ENCODE assay signal across 14 cellular contexts in the genomic region with DNA sequence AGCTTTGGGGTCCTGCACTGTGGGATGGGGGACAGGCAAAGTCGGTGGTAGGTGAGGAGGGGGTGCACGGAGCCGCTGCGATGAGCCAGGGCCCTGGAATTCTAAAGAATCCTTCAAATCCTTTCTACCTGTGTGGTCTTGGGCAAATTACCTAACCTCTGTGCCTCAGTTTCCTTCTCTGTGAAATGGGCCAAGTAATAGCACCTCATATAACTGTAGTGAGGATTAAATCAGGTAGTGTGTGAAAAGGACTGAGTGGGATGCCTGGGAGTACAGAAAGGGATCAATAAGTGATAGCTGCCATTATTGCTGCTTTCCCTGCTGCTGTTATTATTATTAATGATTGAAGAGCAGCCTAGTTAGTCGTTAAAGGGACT. TPM values are rescaled to one million over a fixed set of nuclear protein-coding genes. Genes with fewer than 3 reads are reported as not detected.
DNase-seq lines count a peak whose midpoint lies in the region; ATAC-seq, FAIRE-seq and TF ChIP-seq lines count a peak whose summit lies in the region.
"Had no signal": no experiment of that assay in that cellular context is flagged by ENCODE, and none has a peak within 500 bp of the region (broad histone marks: within the 10 kb centered on the region; RNA-seq: fewer than 3 reads in every experiment).

No MANE protein-coding gene starts in this region.

- H3K27me3 ChIP-seq in HepG2 (ENCODE audit: control insufficient read depth in 1 of 2, insufficient read depth in 2 of 2, low read length in 2 of 2) (peaks cover 21 to 56% of the 10 kb centered on the region in 2 experiments), right lobe of liver (peaks cover 0 to 7% of the 10 kb centered on the region in 2 donors), endodermal cell (ENCODE audit: control insufficient read depth, insufficient read depth, low read length, poor library complexity, severe bottlenecking) (peaks cover 53% of the 10 kb centered on the region), mucosa of stomach (ENCODE audit: control insufficient read depth, insufficient read depth, low read length) (peaks cover 54% of the 10 kb centered on the region)

- TF ChIP-seq CTCF in HepG2 (CRISPR knock-in tag; IDR thresholded peaks at IDR 0.05) (no peak), right lobe of liver (IDR thresholded peaks at IDR 0.05) (no peak), endodermal cell (conservative IDR thresholded peaks at IDR 0.05) (no peak)

- no peak for FAIRE-seq in HepG2 (lab: Jason Lieb, UNC)

- DNase-seq in HepG2 (ENCODE audit: low spot score) (no peak), right lobe of liver (no peak), endodermal cell (peak; percentile 45)
- DNase-seq: activated effector memory CD4-positive, alpha-beta T cell treated with anti-CD3 and anti-CD28 coated beads, Interleukin-2, amount 50 U/mL, for 16 hours; COR-L47; GF-D8; immature natural killer cell; stimulated activated CD4-positive, alpha-beta T cell treated with anti-CD3 and anti-CD28 coated beads, Interleukin-1b, Interleukin-23, amount 100 ng/mL, for 48 hours had no signal

- TF ChIP-seq RAD21 in HepG2 (CRISPR knock-in tag; IDR thresholded peaks at IDR 0.05), result no peak

- H3K4me1 ChIP-seq in HepG2 (ENCODE audit: insufficient read depth, low read length) (peaks cover 8% of the 10 kb centered on the region), right lobe of liver (peaks cover 0 to 11% (median 0%) of the 10 kb centered on the region in 4 donors), endodermal cell (ENCODE audit: control insufficient read depth, insufficient read depth, low read length) (no peaks in the 10 kb centered on the region), mucosa of stomach (ENCODE audit: control insufficient read depth, insufficient read depth, low read length) (peaks cover 8% of the 10 kb centered on the region)

- POLR2A ChIA-PET in HepG2 (lab: Yijun Ruan, JAX), result no interaction called here

- H3K9me3 ChIP-seq in HepG2 (ENCODE audit: low read length), result no peaks in the 10 kb centered on the region
- H3K9me3 ChIP-seq in right lobe of liver, result no peaks in the 10 kb centered on the region
- no peaks in the 10 kb centered on the region for H3K9me3 ChIP-seq in endodermal cell (ENCODE audit: control insufficient read depth, low read length)
- no peaks in the 10 kb centered on the region for H3K9me3 ChIP-seq in mucosa of stomach (ENCODE audit: control insufficient read depth, low read length)

- H3K27ac Mint-ChIP-seq in endodermal cell, result no peak overlapping the region
- H3K27ac Mint-ChIP-seq: immature natural killer cell had no signal

- peaks cover 62% of the 10 kb centered on the region for H3K27me3 Mint-ChIP-seq in endodermal cell (ENCODE audit: insufficient read depth)

- H3K36me3 ChIP-seq in HepG2 (replicated peaks in 1 of 2; ENCODE audit: control insufficient read depth in 1 of 2, insufficient read depth in 2 of 2, low read length in 2 of 2) (no peaks in the 10 kb centered on the region), right lobe of liver (no peaks in the 10 kb centered on the region), endodermal cell (ENCODE audit: control insufficient read depth, insufficient read depth, low read length) (no peaks in the 10 kb centered on the region), mucosa of stomach (ENCODE audit: control insufficient read depth, insufficient read depth, low read length) (no peaks in the 10 kb centered on the region)

- WGBS in HepG2 (ENCODE audit: low lambda C conversion rate), result 12% methylated on average over 5 of the region's 5 CpGs
- WGBS in right lobe of liver (ENCODE audit: insufficient coverage, low coverage, low lambda C conversion rate, missing lambda C conversion rate), result 27% methylated on average over 2 of the region's 5 CpGs
- 10 to 46% methylated on average over 2 to 5 of the region's 5 CpGs for WGBS in endodermal cell (ENCODE audit: insufficient coverage in 1 of 2, insufficient read length in 1 of 2), 2 experiments

- H3K9ac ChIP-seq in HepG2 (ENCODE audit: insufficient read depth, low read depth, low read length) (no peak overlapping the region), endodermal cell (ENCODE audit: extremely low read depth, low read length, poor library complexity, severe bottlenecking) (no peak overlapping the region), mucosa of stomach (ENCODE audit: low read length) (no peak overlapping the region)

- CTCF ChIA-PET in HepG2 (lab: Yijun Ruan, JAX; ENCODE audit: low intra/inter-chr PET ratio, low total read pairs), result interaction anchor here (8.0 kb wide), 1 partner anchor 250 kb away, joined by 251 read pairs; no protein-coding TSS in a partner anchor

- H3K4me1 Mint-ChIP-seq in endodermal cell, result no peaks in the 10 kb centered on the region

- H3K27ac ChIP-seq in HepG2 (ENCODE audit: extremely low read length, insufficient read depth, low read length) (no peak overlapping the region), right lobe of liver (no peak overlapping the region), endodermal cell (ENCODE audit: low read depth, low read length) (no peak overlapping the region)

- no peak for TF ChIP-seq POLR2A in HepG2 (IDR thresholded peaks at IDR 0.05; ENCODE audit: insufficient read depth in 1 of 2, low read depth in 2 of 2, low read length in 2 of 2)
- no peak for TF ChIP-seq POLR2A in right lobe of liver (IDR thresholded peaks at IDR 0.05)

- ATAC-seq in HepG2, result no peak
- no peak for ATAC-seq in right lobe of liver
- ATAC-seq in HG03108 (IDR thresholded peaks at IDR 0.05; ENCODE audit: unreplicated experiment), result no peak
- ATAC-seq in HG03521 (IDR thresholded peaks at IDR 0.05; ENCODE audit: unreplicated experiment), result no peak
- ATAC-seq in HG02610 (IDR thresholded peaks at IDR 0.05; ENCODE audit: unreplicated experiment), result no peak
- ATAC-seq in activated CD4-positive, CD25-positive, alpha-beta regulatory T cell treated with anti-CD3 and anti-CD28 coated beads, Interleukin-2, amount 50 U/mL, for 24 hours, result no peak

- peak overlapping the region; percentile 44 for H3K4me3 Mint-ChIP-seq in endodermal cell

- no peak for TF ChIP-seq EP300 in HepG2 (IDR thresholded peaks at IDR 0.05; ENCODE audit: low read depth in 2 of 2, low read length in 2 of 2)
- TF ChIP-seq EP300 in HepG2 (CRISPR knock-in tag; IDR thresholded peaks at IDR 0.05; ENCODE audit: borderline replicate concordance), result no peak

- peak overlapping the region; percentile 59; the same call in 1 of the 2 replicates for H3K4me2 ChIP-seq in HepG2 (ENCODE audit: low read depth, low read length)

- H4K20me1 ChIP-seq in HepG2 (ENCODE audit: insufficient read depth, low read length), result peaks cover 3% of the 10 kb centered on the region; the same call in 1 of the 2 replicates

- intact Hi-C loops in HepG2 (cut with micrococcal nuclease; ENCODE audit: unreplicated experiment) (loop anchor here (10.0 kb wide), 1 partner anchor 289 kb away; no protein-coding TSS in a partner anchor), right lobe of liver (cut with DNase I) (loop anchor here (10.0 kb wide), 1 partner anchor 251 kb away; no protein-coding TSS in a partner anchor)

- H3K4me3 ChIP-seq in HepG2 (replicated peaks in 1 of 3; ENCODE audit: insufficient read depth in 1 of 3, low read depth in 2 of 3, low read length in 3 of 3), result no peak overlapping the region; a peak in 1 of 6 replicates
- no peak overlapping the region for H3K4me3 ChIP-seq in right lobe of liver
- H3K4me3 ChIP-seq in endodermal cell (ENCODE audit: low read length), result no peak overlapping the region
- H3K4me3 ChIP-seq in mucosa of stomach (ENCODE audit: low read length), result peak overlapping the region; percentile 16

- H3K79me2 ChIP-seq in HepG2 (ENCODE audit: insufficient read depth, low read length), result no peaks in the 10 kb centered on the region

- H3K36me3 Mint-ChIP-seq in endodermal cell (ENCODE audit: low read depth), result no peaks in the 10 kb centered on the region

- H2AFZ ChIP-seq in HepG2 (ENCODE audit: low read length), result no peak overlapping the region

- BruUV-seq in HepG2 (replicated peaks; lab: Mats Ljungman, UMichigan), result no TSS peak

- in situ Hi-C loops in HepG2 (cut with HindIII; ENCODE audit: extremely low pct_ligation_motif_present, low pct_unique_long_range_greater_than_20kb), result loop anchor here (5.0 kb wide), 1 partner anchor 249 kb away; no protein-coding TSS in a partner anchor

- no peaks in the 10 kb centered on the region for H3K9me3 Mint-ChIP-seq in endodermal cell

RNA-seq across cellular contexts. Expression of gene SCNN1G, which starts 0.9 kb away (rescaled TPM):
- not detected in 2 replicates for total RNA-seq in HepG2 (2016; rRNA removed; fragmentation: Illumina TruSeq; extraction: Trizol)
- not detected in 2 replicates for total RNA-seq in HepG2 (2016; cell fraction: cytosol; rRNA removed; fragmentation: Illumina TruSeq; extraction: Trizol; ENCODE audit: low read depth)
- not detected in 2 replicates for total RNA-seq in HepG2 (2016; cell fraction: insoluble cytoplasmic fraction; rRNA removed; fragmentation: Illumina TruSeq; extraction: Trizol)
- not detected in 2 replicates for total RNA-seq in HepG2 (2016; cell fraction: membrane; rRNA removed; fragmentation: Illumina TruSeq; extraction: Trizol)
- total RNA-seq in HepG2 (2016; cell fraction: nucleus; rRNA removed; fragmentation: Illumina TruSeq; extraction: Trizol), result not detected in 2 replicates
- not detected in 2 replicates for polyA plus RNA-seq in HepG2 (2011; rRNA removed)
- not detected in 2 replicates for polyA plus RNA-seq in HepG2 (2011; cell fraction: cytosol; rRNA removed)
- polyA plus RNA-seq in HepG2 (2011; cell fraction: nucleus; rRNA removed), result not detected in 2 replicates
- not detected in 2 replicates for polyA plus RNA-seq in HepG2 (2012)
- not detected in 2 replicates for polyA plus RNA-seq in HepG2 (2016; cell fraction: cytosol; fragmentation: Illumina TruSeq; extraction: Trizol; ENCODE audit: low read depth)
- not detected in 2 replicates for polyA plus RNA-seq in HepG2 (2016; cell fraction: insoluble cytoplasmic fraction; fragmentation: Illumina TruSeq; extraction: Trizol; ENCODE audit: low read depth)
- not detected in 2 replicates for polyA plus RNA-seq in HepG2 (2016; cell fraction: membrane; fragmentation: Illumina TruSeq; extraction: Trizol; ENCODE audit: low read depth)
- not detected in 2 replicates for polyA plus RNA-seq in HepG2 (2016; cell fraction: nucleus; fragmentation: Illumina TruSeq; extraction: Trizol; ENCODE audit: insufficient read depth, low read depth)
- polyA minus RNA-seq in HepG2 (2011; rRNA and poly(A)+ RNA removed; ENCODE audit: low replicate concordance), result not detected in 2 replicates
- polyA minus RNA-seq in HepG2 (2011; cell fraction: cytosol; rRNA and poly(A)+ RNA removed), result not detected in 2 replicates
- polyA minus RNA-seq in HepG2 (2011; cell fraction: nucleus; rRNA and poly(A)+ RNA removed), result not detected in 2 replicates
- not detected for total RNA-seq in right lobe of liver
- total RNA-seq in endodermal cell, result under 1 TPM in 1 of 2 donors, not detected in 1; 0.09 TPM
- polyA plus RNA-seq in endodermal cell (2013, experiment 1 of 2), result 0.18 TPM
- polyA plus RNA-seq in endodermal cell (2013, experiment 2 of 2), result not detected
- total RNA-seq: A172 had no signal
- polyA plus RNA-seq: immature natural killer cell had no signal

RNA-seq across cellular contexts. Expression of gene USP31, which starts 34.2 kb away (rescaled TPM):
- total RNA-seq in HepG2 (2016; rRNA removed; fragmentation: Illumina TruSeq; extraction: Trizol) (22.5 and 29.1 TPM in 2 replicates), right lobe of liver (10 to 100 TPM in 2 of 6 experiments, 1 to 10 TPM in 4; 7.1 to 12.8 (median 9.0) TPM), endodermal cell (10 to 100 TPM; 19.9 to 22.1 TPM)
- 16.8 and 17.4 TPM in 2 replicates for total RNA-seq in HepG2 (2016; cell fraction: cytosol; rRNA removed; fragmentation: Illumina TruSeq; extraction: Trizol; ENCODE audit: low read depth)
- total RNA-seq in HepG2 (2016; cell fraction: insoluble cytoplasmic fraction; rRNA removed; fragmentation: Illumina TruSeq; extraction: Trizol), result 22.8 and 25.6 TPM in 2 replicates
- total RNA-seq in HepG2 (2016; cell fraction: membrane; rRNA removed; fragmentation: Illumina TruSeq; extraction: Trizol), result 29.3 and 32.3 TPM in 2 replicates
- total RNA-seq in HepG2 (2016; cell fraction: nucleus; rRNA removed; fragmentation: Illumina TruSeq; extraction: Trizol), result 37.5 and 40.8 TPM in 2 replicates
- 22.7 and 23.3 TPM in 2 replicates for polyA plus RNA-seq in HepG2 (2011; rRNA removed)
- 14.9 and 16.7 TPM in 2 replicates for polyA plus RNA-seq in HepG2 (2011; cell fraction: cytosol; rRNA removed)
- polyA plus RNA-seq in HepG2 (2011; cell fraction: nucleus; rRNA removed), result 36.6 and 36.8 TPM in 2 replicates
- polyA plus RNA-seq in HepG2 (2012), result 9.0 and 10.0 TPM in 2 replicates
- polyA plus RNA-seq in HepG2 (2016; cell fraction: cytosol; fragmentation: Illumina TruSeq; extraction: Trizol; ENCODE audit: low read depth), result 12.2 and 13.0 TPM in 2 replicates
- 13.8 and 15.9 TPM in 2 replicates for polyA plus RNA-seq in HepG2 (2016; cell fraction: insoluble cytoplasmic fraction; fragmentation: Illumina TruSeq; extraction: Trizol; ENCODE audit: low read depth)
- 19.9 and 22.8 TPM in 2 replicates for polyA plus RNA-seq in HepG2 (2016; cell fraction: membrane; fragmentation: Illumina TruSeq; extraction: Trizol; ENCODE audit: low read depth)
- polyA plus RNA-seq in HepG2 (2016; cell fraction: nucleus; fragmentation: Illumina TruSeq; extraction: Trizol; ENCODE audit: insufficient read depth, low read depth), result 23.2 and 27.3 TPM in 2 replicates
- polyA minus RNA-seq in HepG2 (2011; rRNA and poly(A)+ RNA removed; ENCODE audit: low replicate concordance), result 30.7 and 80.3 TPM in 2 replicates
- polyA minus RNA-seq in HepG2 (2011; cell fraction: cytosol; rRNA and poly(A)+ RNA removed), result 30.8 and 35.6 TPM in 2 replicates
- 109 and 122 TPM in 2 replicates for polyA minus RNA-seq in HepG2 (2011; cell fraction: nucleus; rRNA and poly(A)+ RNA removed)
- 5.9 TPM for polyA plus RNA-seq in endodermal cell (2013, experiment 1 of 2)
- 5.8 TPM for polyA plus RNA-seq in endodermal cell (2013, experiment 2 of 2)
